ENCODE assay signal across 11 cellular contexts in genomic region chr11:74020537-74020936, GRCh38. TPM values are rescaled to one million over a fixed set of nuclear protein-coding genes. Genes with fewer than 3 reads are reported as not detected.
A peak's percentile ranks its signal among the peaks of the same experiment; 100 is the strongest.
DNase-seq lines count a peak whose midpoint lies in the region; ATAC-seq, FAIRE-seq and TF ChIP-seq lines count a peak whose summit lies in the region.
"Had no signal": no experiment of that assay in that cellular context is flagged by ENCODE, and none has a peak within 500 bp of the region (broad histone marks: within the 10 kb centered on the region; RNA-seq: fewer than 3 reads in every experiment).

No MANE protein-coding gene starts in this region.

- in situ Hi-C loops in GM12878 (cut with MboI) = no loop called here
- in situ Hi-C loops in transverse colon (cut with MboI; ENCODE audit: low pct_ligation_motif_present in 1 of 4, low pct_unique_long_range_greater_than_20kb in 1 of 4, low sequenced_read_pairs in 3 of 4) = no loop called here

- peak overlapping the region; percentile 26 for H3K4me2 ChIP-seq in GM12878 (ENCODE audit: control insufficient read depth, insufficient read depth)

- TF ChIP-seq RAD21 in GM12878 (IDR thresholded peaks at IDR 0.05; ENCODE audit: insufficient read depth, low read depth, low read length) = no peak

- ATAC-seq in HG03280 (IDR thresholded peaks at IDR 0.05; ENCODE audit: unreplicated experiment) (peak; percentile 52), GM12878 (peak; percentile 82)
- no peak for ATAC-seq in activated T-cell treated with anti-CD3 and anti-CD28 coated beads, Interleukin-2, amount 50 U/mL, for 72 hours (replicated peaks in 1 of 2)

- no peaks in the 10 kb centered on the region for H4K20me1 ChIP-seq in GM12878 (ENCODE audit: control insufficient read depth, insufficient read depth)

- no peak overlapping the region for H3K9ac ChIP-seq in GM12878 (ENCODE audit: control insufficient read depth, insufficient read depth, low read length)

- H3K27me3 Mint-ChIP-seq in MCF 10A (ENCODE audit: insufficient read depth, unreplicated experiment) = no peaks in the 10 kb centered on the region
- H3K27me3 Mint-ChIP-seq in activated T-cell treated with anti-CD3 and anti-CD28 coated beads, Interleukin-2, amount 50 U/mL, for 72 hours (ENCODE audit: low read depth) = no peaks in the 10 kb centered on the region
- H3K27me3 Mint-ChIP-seq: brain had no signal

- H2AFZ ChIP-seq in GM12878 (ENCODE audit: control insufficient read depth, low read depth, low read length) = peak overlapping the region; percentile 52

- WGBS in GM12878 (ENCODE audit: insufficient coverage, insufficient replicate concordance, low lambda C conversion rate, missing lambda C conversion rate) = 19% methylated on average over 5 of the region's 5 CpGs
- WGBS in transverse colon (ENCODE audit: low coverage in 1 of 2), 2 donors = 60 to 76% methylated on average over 1 to 5 of the region's 5 CpGs

- TF ChIP-seq EP300 in GM12878 (IDR thresholded peaks at IDR 0.05; ENCODE audit: borderline replicate concordance in 1 of 2, control insufficient read depth in 1 of 2, low read depth in 2 of 2, low read length in 2 of 2) (no peak), transverse colon (IDR thresholded peaks at IDR 0.05; ENCODE audit: low read depth) (no peak)

- BruUV-seq in MCF 10A (replicated peaks; lab: Mats Ljungman, UMichigan) = no TSS peak
- BruUV-seq in GM12878 (replicated peaks; lab: Mats Ljungman, UMichigan) = no TSS peak

- no peaks in the 10 kb centered on the region for H3K9me3 Mint-ChIP-seq in MCF 10A (ENCODE audit: unreplicated experiment)
- no peaks in the 10 kb centered on the region for H3K9me3 Mint-ChIP-seq in activated T-cell treated with anti-CD3 and anti-CD28 coated beads, Interleukin-2, amount 50 U/mL, for 72 hours
- H3K9me3 Mint-ChIP-seq: brain had no signal

- H3K4me3 ChIP-seq in breast epithelium = no peak overlapping the region
- H3K4me3 ChIP-seq in GM12878 = no peak overlapping the region
- no peak overlapping the region for H3K4me3 ChIP-seq in transverse colon

- no peak for FAIRE-seq in GM12878 (lab: Jason Lieb, UNC)

- H3K36me3 ChIP-seq in breast epithelium (no peaks in the 10 kb centered on the region), GM12878 (ENCODE audit: control insufficient read depth in 2 of 2, insufficient read depth in 2 of 2, low read length in 1 of 2) (peaks cover 0 to 1% of the 10 kb centered on the region in 2 experiments; a peak in 3 of 4 replicates), transverse colon (no peaks in the 10 kb centered on the region)

- RAD21 ChIA-PET in GM12878 (lab: Charles Lee; ENCODE audit: unreplicated experiment) = interaction anchor here (0.5 to 3.5 kb wide), 12 partner anchors 9 to 129 kb away, joined by 3 to 31 read pairs (median 5); partner anchors contain the start of gene UCP2

- peaks cover 11% of the 10 kb centered on the region for H3K4me1 Mint-ChIP-seq in MCF 10A (ENCODE audit: insufficient read depth, unreplicated experiment)
- H3K4me1 Mint-ChIP-seq in activated T-cell treated with anti-CD3 and anti-CD28 coated beads, Interleukin-2, amount 50 U/mL, for 72 hours (ENCODE audit: low read depth) = peaks cover 42% of the 10 kb centered on the region
- H3K4me1 Mint-ChIP-seq: brain had no signal

- SMC1A ChIA-PET in GM12878 (lab: Charles Lee; ENCODE audit: uncharacterized antibody, unreplicated experiment) = interaction anchor here (0.5 to 3.7 kb wide), 11 partner anchors 9 to 429 kb away, joined by 3 to 49 read pairs (median 4); partner anchors contain the start of gene UCP2

- TF ChIP-seq CTCF in breast epithelium (IDR thresholded peaks at IDR 0.05) = no peak
- TF ChIP-seq CTCF in MCF 10A (IDR thresholded peaks at IDR 0.05; ENCODE audit: unreplicated experiment) = no peak
- TF ChIP-seq CTCF in GM12878 (IDR thresholded peaks at IDR 0.05 in 2 of 3, conservative IDR thresholded peaks at IDR 0.05 in 1 of 3; ENCODE audit: control insufficient read depth in 2 of 3, extremely low read depth in 1 of 3, insufficient read depth in 1 of 3, low read depth in 3 of 3, low read length in 3 of 3) = no peak
- TF ChIP-seq CTCF in transverse colon (IDR thresholded peaks at IDR 0.05) = no peak

- intact Hi-C loops in breast epithelium (cut with DNase I; ENCODE audit: low total_unique reads) (no loop called here), MCF 10A (cut with micrococcal nuclease) (no loop called here), GM12878 (cut with micrococcal nuclease; ENCODE audit: unreplicated experiment) (loop anchor here (5.0 kb wide), 1 partner anchor 38 kb away; the partner anchor contains the start of gene UCP2), transverse colon (cut with DNase I; ENCODE audit: low total_unique reads) (loop anchor here (10.0 kb wide), 1 partner anchor 56 kb away; no protein-coding TSS in a partner anchor)

- peaks cover 5 to 18% of the 10 kb centered on the region in 2 donors for H3K4me1 ChIP-seq in breast epithelium
- peaks cover 21% of the 10 kb centered on the region for H3K4me1 ChIP-seq in GM12878 (ENCODE audit: control insufficient read depth, insufficient read depth, low read length)
- peaks cover 20 to 39% (median 28%) of the 10 kb centered on the region in 4 donors for H3K4me1 ChIP-seq in transverse colon

- H3K27me3 ChIP-seq in breast epithelium (no peaks in the 10 kb centered on the region), GM12878 (replicated peaks in 1 of 2; ENCODE audit: control insufficient read depth in 2 of 2, insufficient read depth in 2 of 2, low read length in 1 of 2) (no peaks in the 10 kb centered on the region), transverse colon (no peaks in the 10 kb centered on the region)

- peaks cover 11% of the 10 kb centered on the region for H3K36me3 Mint-ChIP-seq in MCF 10A (ENCODE audit: insufficient read depth, unreplicated experiment)
- H3K36me3 Mint-ChIP-seq in activated T-cell treated with anti-CD3 and anti-CD28 coated beads, Interleukin-2, amount 50 U/mL, for 72 hours (ENCODE audit: insufficient read depth in 2 of 2) = peaks cover 8 to 17% of the 10 kb centered on the region in 2 donors

- no peaks in the 10 kb centered on the region for H3K79me2 ChIP-seq in GM12878 (ENCODE audit: control insufficient read depth, insufficient read depth, low read length)

- H3K9me3 ChIP-seq in breast epithelium (no peaks in the 10 kb centered on the region), GM12878 (replicated peaks; ENCODE audit: control insufficient read depth, insufficient read depth, low read length) (no peaks in the 10 kb centered on the region), transverse colon (no peaks in the 10 kb centered on the region)

- POLR2A ChIA-PET in MCF 10A (lab: Yijun Ruan, JAX) (no interaction called here), GM12878 (lab: Charles Lee) (interaction anchor here (1.0 to 3.1 kb wide), 4 partner anchors 23 to 40 kb away, joined by 4 to 20 read pairs (median 6); partner anchors contain the start of gene UCP2)

- peak overlapping the region; percentile 88 to 89 for H3K27ac ChIP-seq in breast epithelium
- H3K27ac ChIP-seq in GM12878 (ENCODE audit: control insufficient read depth, insufficient read depth) = peak overlapping the region; percentile 58
- peak overlapping the region; percentile 88 to 89 (median 88) for H3K27ac ChIP-seq in transverse colon

- CTCF ChIA-PET in MCF 10A (lab: Yijun Ruan, JAX) = no interaction called here
- CTCF ChIA-PET in GM12878 (lab: Yijun Ruan, JAX) = interaction anchor here (0.6 to 2.1 kb wide), 10 partner anchors 9 to 235 kb away, joined by 3 to 8 read pairs (median 4); partner anchors contain the start of gene UCP3

- no peak overlapping the region for H3K4me3 Mint-ChIP-seq in MCF 10A (ENCODE audit: unreplicated experiment)
- no peak overlapping the region for H3K4me3 Mint-ChIP-seq in activated T-cell treated with anti-CD3 and anti-CD28 coated beads, Interleukin-2, amount 50 U/mL, for 72 hours
- H3K4me3 Mint-ChIP-seq: brain had no signal

- no peak for DNase-seq in breast epithelium (ENCODE audit: low spot score in 2 of 2)
- no peak for DNase-seq in MCF 10A (ENCODE audit: unreplicated experiment)
- peak; percentile 60 for DNase-seq in GM12878 (ENCODE audit: low read depth, low spot score)
- DNase-seq in transverse colon = no peak
- DNase-seq in amygdala (lab: John Stamatoyannopoulos, UW) = no peak
- DNase-seq in activated T-cell treated with anti-CD3 and anti-CD28 coated beads, Interleukin-2, amount 50 U/mL, for 72 hours = no peak
- no peak for DNase-seq in NCI-H82 treated with DMSO at 0.1 percent for 48 hours (lab: John Stamatoyannopoulos, UW; ENCODE audit: unreplicated experiment)
- DNase-seq: EL, NCI-H2171 treated with DMSO at 0.1 percent for 48 hours had no signal

- H3K27ac Mint-ChIP-seq in MCF 10A (ENCODE audit: low read depth, unreplicated experiment) = no peak overlapping the region
- no peak overlapping the region for H3K27ac Mint-ChIP-seq in activated T-cell treated with anti-CD3 and anti-CD28 coated beads, Interleukin-2, amount 50 U/mL, for 72 hours
- H3K27ac Mint-ChIP-seq: brain had no signal

- TF ChIP-seq POLR2A in breast epithelium (IDR thresholded peaks at IDR 0.05) (no peak), GM12878 (IDR thresholded peaks at IDR 0.05; ENCODE audit: low read depth, low read length) (no peak), transverse colon (IDR thresholded peaks at IDR 0.05) (no peak)

RNA-seq across cellular contexts. Expression of gene UCP3, which starts 11.7 kb away (rescaled TPM):
- total RNA-seq in breast epithelium (1 to 10 TPM; 1.6 to 5.9 (median 1.8) TPM), MCF 10A (2022) (1.5 and 2.5 TPM in 2 replicates), GM12878 (2014; rRNA removed) (0.71 and 1.4 TPM in 2 replicates), GM12878 (2014; rRNA removed; fragmentation: Illumina TruSeq; extraction: Trizol) (0.88 and 0.94 TPM in 2 replicates), GM12878 (2021) (1.1 and 1.6 TPM in 2 replicates), transverse colon (1 to 10 TPM; 1.3 to 7.6 (median 3.1) TPM)
- total RNA-seq in GM12878 (2013; cell fraction: nucleolus; rRNA removed) = 4.5 and 7.8 TPM in 2 replicates
- 0.58 TPM for polyA plus RNA-seq in GM12878 (2011; ENCODE audit: low read depth)
- polyA plus RNA-seq in GM12878 (2011; rRNA removed) (0.53 and 1.2 TPM in 2 replicates), GM12878 (2014; fragmentation: Illumina TruSeq; extraction: Trizol) (0.14 and 0.94 TPM in 2 replicates), GM12878 (2014; fragmentation: Nextera tagmentation; extraction: Ambion mirVana) (under 1 TPM; 0.02 to 0.19 TPM), GM12878 (2014; rRNA removed) (1.5 and 1.9 TPM in 2 replicates), GM12878 (2016; fragmentation: Nextera tagmentation; extraction: Ambion mirVana) (under 1 TPM; 0.23 to 0.58 TPM)
- 0.58 and 0.89 TPM in 2 replicates for polyA plus RNA-seq in GM12878 (2011; cell fraction: cytosol; rRNA removed)
- polyA plus RNA-seq in GM12878 (2011; cell fraction: nucleus; rRNA removed) = 4.3 and 7.3 TPM in 2 replicates
- polyA plus RNA-seq in GM12878 (2012) = 0.66 and 0.85 TPM in 2 replicates
- 0.66 and 2.3 TPM in 2 replicates for polyA minus RNA-seq in GM12878 (2011; rRNA and poly(A)+ RNA removed)
- polyA minus RNA-seq in GM12878 (2011; cell fraction: cytosol; rRNA and poly(A)+ RNA removed) = 1.7 TPM in 1 of 2 replicates, not detected in the other
- 3.0 and 5.2 TPM in 2 replicates for polyA minus RNA-seq in GM12878 (2011; cell fraction: nucleus; rRNA and poly(A)+ RNA removed)
- 1 to 10 TPM; 3.7 to 5.4 TPM for total RNA-seq in activated T-cell treated with anti-CD3 and anti-CD28 coated beads, Interleukin-2, amount 50 U/mL, for 72 hours

RNA-seq across cellular contexts. Expression of gene UCP2, which starts 37.9 kb away (rescaled TPM):
- total RNA-seq in breast epithelium (10 to 100 TPM; 28.2 to 82.4 (median 45.2) TPM), MCF 10A (2022) (not detected in 2 replicates), GM12878 (2014; rRNA removed) (31.1 and 34.0 TPM in 2 replicates), GM12878 (2014; rRNA removed; fragmentation: Illumina TruSeq; extraction: Trizol) (32.9 and 36.0 TPM in 2 replicates), GM12878 (2021) (224 and 237 TPM in 2 replicates), transverse colon (10 to 100 TPM; 36.7 to 57.6 (median 39.6) TPM)
- 59.6 and 64.1 TPM in 2 replicates for total RNA-seq in GM12878 (2013; cell fraction: nucleolus; rRNA removed)
- polyA plus RNA-seq in GM12878 (2011; ENCODE audit: low read depth) = 127 TPM
- polyA plus RNA-seq in GM12878 (2011; rRNA removed) (27.6 and 52.2 TPM in 2 replicates), GM12878 (2014; fragmentation: Illumina TruSeq; extraction: Trizol) (122 and 187 TPM in 2 replicates), GM12878 (2014; fragmentation: Nextera tagmentation; extraction: Ambion mirVana) (100 to 1,000 TPM; 122 to 134 TPM), GM12878 (2014; rRNA removed) (158 and 175 TPM in 2 replicates), GM12878 (2016; fragmentation: Nextera tagmentation; extraction: Ambion mirVana) (100 to 1,000 TPM; 228 to 248 TPM)
- polyA plus RNA-seq in GM12878 (2011; cell fraction: cytosol; rRNA removed) = 146 and 147 TPM in 2 replicates
- polyA plus RNA-seq in GM12878 (2011; cell fraction: nucleus; rRNA removed) = 71.7 and 83.1 TPM in 2 replicates
- 196 and 231 TPM in 2 replicates for polyA plus RNA-seq in GM12878 (2012)
- 116 and 196 TPM in 2 replicates for polyA minus RNA-seq in GM12878 (2011; rRNA and poly(A)+ RNA removed)
- 109 TPM in 2 replicates for polyA minus RNA-seq in GM12878 (2011; cell fraction: cytosol; rRNA and poly(A)+ RNA removed)
- polyA minus RNA-seq in GM12878 (2011; cell fraction: nucleus; rRNA and poly(A)+ RNA removed) = 77.9 and 115 TPM in 2 replicates
- 100 to 1,000 TPM; 152 to 198 TPM for total RNA-seq in activated T-cell treated with anti-CD3 and anti-CD28 coated beads, Interleukin-2, amount 50 U/mL, for 72 hours

Comparison
In these comparisons a context has a peak if more than half of its experiments do, and no peak if none do; other contexts are left out.
1. RNA of gene UCP2, which starts 37.9 kb away (total RNA-seq): 152 to 198 TPM in activated T-cell treated with anti-CD3 and anti-CD28 coated beads, Interleukin-2, amount 50 U/mL, for 72 hours, 28.2 to 82.4 TPM in breast epithelium, 36.7 to 57.6 TPM in transverse colon and 31.1 to 237 TPM in GM12878; not detected in MCF 10A; every median in the first group is over 10 times any median in the second.
2. ATAC-seq: peak in HG03280 (single experiment) and GM12878 (single experiment); none in activated T-cell treated with anti-CD3 and anti-CD28 coated beads, Interleukin-2, amount 50 U/mL, for 72 hours (0 of 2).
3. intact Hi-C loops: an anchor here in GM12878 (5.0 kb wide) and transverse colon (10.0 kb wide); none called in breast epithelium and MCF 10A.
4. Peak in every context shown above with its lines, with median percentiles within 50 percentile points of each other: H3K27ac ChIP-seq.